In the genomic region with DNA sequence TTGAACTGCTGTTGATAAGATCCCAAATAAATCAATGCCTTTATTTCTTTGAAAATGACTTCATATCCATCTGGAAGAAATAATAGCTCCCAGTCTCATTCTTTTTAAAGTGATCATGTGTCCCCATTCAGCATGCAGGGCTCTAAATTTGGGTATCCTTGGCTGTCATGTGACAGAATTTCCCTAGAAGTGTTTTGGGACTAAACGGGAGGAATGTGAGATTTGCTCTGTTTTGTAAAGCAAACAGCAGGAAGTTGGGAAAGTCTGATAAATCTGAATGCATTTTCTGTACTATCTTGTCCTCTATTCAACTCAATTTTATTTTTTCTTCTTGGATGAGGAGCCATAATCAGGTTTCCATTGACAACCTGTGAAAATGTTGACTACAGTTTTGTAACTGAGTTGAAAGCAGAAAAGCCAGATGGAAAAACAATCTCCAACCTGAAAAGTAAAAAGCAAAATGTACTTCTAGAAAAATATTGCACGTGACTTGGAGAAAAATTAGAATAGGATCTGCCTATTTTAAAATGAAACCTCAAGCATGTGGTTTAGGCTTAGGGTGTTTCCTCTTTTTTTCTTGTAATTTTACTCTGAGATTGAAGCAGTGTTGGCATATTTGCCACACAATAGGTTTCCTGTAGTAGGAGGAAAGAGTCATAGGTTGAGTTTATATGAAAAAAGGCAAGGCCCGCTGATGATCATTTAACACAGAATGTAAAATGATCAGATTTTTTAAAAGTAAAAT, we compare ENCODE assay signal across 9 cellular contexts.
A peak's percentile ranks its signal among the peaks of the same experiment; 100 is the strongest.
DNase-seq lines count a peak whose midpoint lies in the region; ATAC-seq and TF ChIP-seq lines count a peak whose summit lies in the region.
"Had no signal": no experiment of that assay in that cellular context is flagged by ENCODE, and none has a peak within 500 bp of the region (broad histone marks: within the 10 kb centered on the region; RNA-seq: fewer than 3 reads in every experiment).

No MANE protein-coding gene starts in this region.

- H3K27me3 ChIP-seq in gastrocnemius medialis, result no peaks in the 10 kb centered on the region

- H3K4me3 ChIP-seq in fibroblast of mammary gland (ENCODE audit: control insufficient read depth, low read depth, low read length) (no peak overlapping the region), gastrocnemius medialis (no peak overlapping the region)

- no peak for TF ChIP-seq POLR2A in gastrocnemius medialis (IDR thresholded peaks at IDR 0.05)

- H3K36me3 ChIP-seq in gastrocnemius medialis, result no peaks in the 10 kb centered on the region

- intact Hi-C loops in gastrocnemius medialis (cut with DNase I; ENCODE audit: low total_unique reads), result no loop called here

- TF ChIP-seq CTCF in fibroblast of mammary gland (conservative IDR thresholded peaks at IDR 0.05; ENCODE audit: control insufficient read depth, insufficient read depth, low read depth, low read length), result no peak
- TF ChIP-seq CTCF in gastrocnemius medialis (IDR thresholded peaks at IDR 0.05 in 4 of 5, conservative IDR thresholded peaks at IDR 0.05 in 1 of 5), result no peak

- in situ Hi-C loops in SK-MEL-5 (cut with HindIII; ENCODE audit: low pct_unique_long_range_greater_than_20kb, low sequenced_read_pairs), result no loop called here
- in situ Hi-C loops in gastrocnemius medialis (cut with MboI; ENCODE audit: low sequenced_read_pairs in 4 of 4), result no loop called here

- peaks cover 0 to 9% of the 10 kb centered on the region in 2 donors for H3K4me1 ChIP-seq in gastrocnemius medialis

- H3K9me3 ChIP-seq in gastrocnemius medialis, result no peaks in the 10 kb centered on the region

- DNase-seq in SK-MEL-5 (ENCODE audit: low read depth, low spot score) (peak; percentile 71), fibroblast of mammary gland (ENCODE audit: low read depth) (peak; percentile 26), gastrocnemius medialis (no peak), GF-D8 (lab: John Stamatoyannopoulos, UW) (no peak), NCI-H128 (lab: John Stamatoyannopoulos, UW; ENCODE audit: unreplicated experiment) (no peak), T-helper 9 cell (no peak)

- ATAC-seq in GM18868 (IDR thresholded peaks at IDR 0.05; ENCODE audit: unreplicated experiment) (peak; percentile 64), gastrocnemius medialis (peak in 1 of 2 donors; percentile 37), GM21360 (IDR thresholded peaks at IDR 0.05; ENCODE audit: unreplicated experiment) (no peak)
- ATAC-seq: SK-N-SH treated with all-trans-retinoic acid at 6 μM for 48 hours had no signal

- H3K27ac ChIP-seq in gastrocnemius medialis, result peak overlapping the region; percentile 32 to 47 (median 39)

Comparison
In these comparisons a context has a peak if more than half of its experiments do, and no peak if none do; other contexts are left out.
1. DNase-seq: peak in SK-MEL-5 (single experiment) and fibroblast of mammary gland (single experiment); none in gastrocnemius medialis (0 of 2), GF-D8 (single experiment), NCI-H128 (single experiment) and T-helper 9 cell (single experiment).